8 cellular contexts compared by ENCODE assay signal in genomic region chr7:44637788-44638594, GRCh38. TPM values are rescaled to one million over a fixed set of nuclear protein-coding genes. Genes with fewer than 3 reads are reported as not detected.
DNase-seq lines count a peak whose midpoint lies in the region; ATAC-seq and TF ChIP-seq lines count a peak whose summit lies in the region.

No MANE protein-coding gene starts in this region.

- peak overlapping the region; percentile 94 for H2BK15ac ChIP-seq in IMR-90 (ENCODE audit: low read depth, low read length)

- intact Hi-C loops in CD8-positive, alpha-beta T cell (cut with DNase I, micrococcal nuclease) = loop anchor here (1.0 to 2.0 kb wide), 6 partner anchors 17 to 211 kb away; partner anchors contain the start of genes TMED4 (in 2 of the 2), H2AZ2 (in 1 of the 2) and PPIA (in 1 of the 2)
- intact Hi-C loops in IMR-90 (cut with micrococcal nuclease) (no loop called here), dorsolateral prefrontal cortex (cut with DNase I) (no loop called here), transverse colon (cut with DNase I; ENCODE audit: low total_unique reads) (no loop called here)

- peak overlapping the region; percentile 89 for H3K18ac ChIP-seq in IMR-90 (ENCODE audit: low read depth, low read length)

- H3K36me3 Mint-ChIP-seq in CD8-positive, alpha-beta T cell = no peaks in the 10 kb centered on the region
- H3K36me3 Mint-ChIP-seq in activated CD4-positive, alpha-beta T cell treated with anti-CD3 and anti-CD28 coated beads, Interleukin-2, amount 10 ng/mL, durations not matched to agents 7 days and 5 days (ENCODE audit: low read depth) = peaks cover 67% of the 10 kb centered on the region

- peak overlapping the region; percentile 81 for H3K14ac ChIP-seq in IMR-90 (replicated peaks; ENCODE audit: low read depth, low read length)

- H3K27ac Mint-ChIP-seq in CD8-positive, alpha-beta T cell = peak overlapping the region; percentile 99
- peak overlapping the region; percentile 99 for H3K27ac Mint-ChIP-seq in activated CD4-positive, alpha-beta T cell treated with anti-CD3 and anti-CD28 coated beads, Interleukin-2, amount 10 ng/mL, durations not matched to agents 7 days and 5 days

- peak overlapping the region; percentile 72 for H3K23ac ChIP-seq in IMR-90 (ENCODE audit: low read depth, low read length)

- H3K79me1 ChIP-seq in IMR-90 (ENCODE audit: low read depth in 1 of 2, low read length in 2 of 2) = peaks cover 18 to 71% of the 10 kb centered on the region in 2 experiments

- peak overlapping the region; percentile 96 for H2AK9ac ChIP-seq in IMR-90 (replicated peaks; ENCODE audit: low read depth, low read length, poor library complexity)

- H2AK5ac ChIP-seq in IMR-90 (ENCODE audit: low read depth, low read length) = peak overlapping the region; percentile 96

- no peaks in the 10 kb centered on the region for H3K27me3 ChIP-seq in CD8-positive, alpha-beta T cell (ENCODE audit: insufficient read depth, low read length)
- H3K27me3 ChIP-seq in IMR-90 (ENCODE audit: control insufficient read depth, insufficient read depth, low read length) (no peaks in the 10 kb centered on the region), dorsolateral prefrontal cortex (no peaks in the 10 kb centered on the region), transverse colon (no peaks in the 10 kb centered on the region)

- POLR2A ChIA-PET in CD8-positive, alpha-beta T cell (lab: Charles Lee) = interaction anchor here (0.7 to 6.9 kb wide), 5 partner anchors 8 to 244 kb away, joined by 3 to 50 read pairs (median 4); partner anchors contain the start of genes OGDH and TMED4
- POLR2A ChIA-PET in IMR-90 (lab: Charles Lee; ENCODE audit: unreplicated experiment) = no interaction called here
- POLR2A ChIA-PET in activated CD4-positive, alpha-beta T cell treated with anti-CD3 and anti-CD28 coated beads, Interleukin-2, amount 10 ng/mL, durations not matched to agents 7 days and 5 days (lab: Charles Lee) = interaction anchor here (0.5 to 1.5 kb wide), 2 partner anchors 12 to 95 kb away, joined by 3 read pairs; no protein-coding TSS in a partner anchor

- peak overlapping the region; percentile 9 for H3K4me3 ChIP-seq in CD8-positive, alpha-beta T cell (ENCODE audit: low read depth, low read length)
- H3K4me3 ChIP-seq in IMR-90 (ENCODE audit: insufficient read depth, low read depth, low read length) (no peak overlapping the region), dorsolateral prefrontal cortex (no peak overlapping the region), transverse colon (no peak overlapping the region)

- peak overlapping the region; percentile 97 for H4K91ac ChIP-seq in IMR-90 (ENCODE audit: insufficient read depth, low read depth, low read length)

- H3K56ac ChIP-seq in IMR-90 (ENCODE audit: extremely low read depth, insufficient read depth, low read length) = peak overlapping the region; percentile 70; the same call in 1 of the 2 replicates

- peak overlapping the region; percentile 73 for H3K27ac ChIP-seq in CD8-positive, alpha-beta T cell (ENCODE audit: low read depth, low read length)
- H3K27ac ChIP-seq in IMR-90 (ENCODE audit: insufficient read depth, low read length) (peak overlapping the region; percentile 82), dorsolateral prefrontal cortex (peak overlapping the region in 49 of 59 donors; percentile 30 to 89 (median 76)), transverse colon (peak overlapping the region; percentile 87 to 89 (median 88))

- H3K4me2 ChIP-seq in IMR-90 (ENCODE audit: low read depth, low read length) = peak overlapping the region; percentile 0; the same call in 1 of the 2 replicates

- peak overlapping the region; percentile 95 for H2BK120ac ChIP-seq in IMR-90 (ENCODE audit: low read depth, low read length)

- no peaks in the 10 kb centered on the region for H3K9me3 ChIP-seq in CD8-positive, alpha-beta T cell (ENCODE audit: low read length)
- no peaks in the 10 kb centered on the region for H3K9me3 ChIP-seq in IMR-90 (ENCODE audit: control insufficient read depth, insufficient read depth, low read length)
- H3K9me3 ChIP-seq in transverse colon = no peaks in the 10 kb centered on the region

- in situ Hi-C loops in IMR-90 (cut with MboI; ENCODE audit: low sequenced_read_pairs) (no loop called here), transverse colon (cut with MboI; ENCODE audit: low pct_ligation_motif_present in 1 of 4, low pct_unique_long_range_greater_than_20kb in 1 of 4, low sequenced_read_pairs in 3 of 4) (no loop called here)

- peak overlapping the region; percentile 90 for H3K4ac ChIP-seq in IMR-90 (ENCODE audit: low read depth, low read length)

- no peaks in the 10 kb centered on the region for H4K20me1 ChIP-seq in IMR-90 (ENCODE audit: insufficient read depth, low read length)

- peak overlapping the region; percentile 84 to 98 for H4K8ac ChIP-seq in IMR-90 (ENCODE audit: low read depth in 2 of 2, low read length in 2 of 2)

- DNase-seq in CD8-positive, alpha-beta T cell = peak; percentile 46 to 89 (median 63)
- DNase-seq in IMR-90 (peak; percentile 89), dorsolateral prefrontal cortex (no peak), omental fat pad (ENCODE audit: low spot score) (no peak), transverse colon (peak; percentile 77), NCI-H146 (lab: John Stamatoyannopoulos, UW) (no peak)
- DNase-seq in activated CD4-positive, alpha-beta T cell treated with anti-CD3 and anti-CD28 coated beads, Interleukin-2, amount 10 ng/mL, durations not matched to agents 7 days and 5 days = peak; percentile 85

- H3K27me3 Mint-ChIP-seq in CD8-positive, alpha-beta T cell (ENCODE audit: low read depth) = no peaks in the 10 kb centered on the region
- no peaks in the 10 kb centered on the region for H3K27me3 Mint-ChIP-seq in activated CD4-positive, alpha-beta T cell treated with anti-CD3 and anti-CD28 coated beads, Interleukin-2, amount 10 ng/mL, durations not matched to agents 7 days and 5 days

- ATAC-seq in CD8-positive, alpha-beta T cell = peak; percentile 72
- ATAC-seq in GM21529 (IDR thresholded peaks at IDR 0.05; ENCODE audit: unreplicated experiment) (peak; percentile 41), IMR-90 (ENCODE audit: low read depth) (peak; percentile 12), omental fat pad (ENCODE audit: low FRiP score) (peak; percentile 38)

- H2BK20ac ChIP-seq in IMR-90 (ENCODE audit: low read depth, low read length) = peak overlapping the region; percentile 97

- WGBS in IMR-90 (ENCODE audit: extremely low coverage in 2 of 2, insufficient read length in 1 of 2), 2 experiments = no CpG with 5 or more reads among the region's 8 CpGs
- 33 to 58% methylated on average over 3 to 8 of the region's 8 CpGs for WGBS in transverse colon (ENCODE audit: low coverage in 1 of 2), 2 donors

- no peak for TF ChIP-seq CTCF in CD8-positive, alpha-beta T cell (IDR thresholded peaks at IDR 0.05)
- TF ChIP-seq CTCF in IMR-90 (conservative IDR thresholded peaks at IDR 0.05; ENCODE audit: low read depth, low read length) (no peak), dorsolateral prefrontal cortex (IDR thresholded peaks at IDR 0.05 in 54 of 56, conservative IDR thresholded peaks at IDR 0.05 in 2 of 56; ENCODE audit: low read depth in 1 of 56, partially characterized antibody in 56 of 56) (no peak), omental fat pad (IDR thresholded peaks at IDR 0.05) (no peak), transverse colon (IDR thresholded peaks at IDR 0.05) (no peak)

- H3K9ac ChIP-seq in IMR-90 (ENCODE audit: low read depth, low read length) = peak overlapping the region; percentile 12; the same call in 1 of the 2 replicates

- H3K36me3 ChIP-seq in CD8-positive, alpha-beta T cell (ENCODE audit: insufficient read depth, low read length) = no peaks in the 10 kb centered on the region
- H3K36me3 ChIP-seq in IMR-90 (ENCODE audit: control insufficient read depth, insufficient read depth, low read length) (no peaks in the 10 kb centered on the region), transverse colon (no peaks in the 10 kb centered on the region)

- peak overlapping the region; percentile 93 for H4K5ac ChIP-seq in IMR-90 (ENCODE audit: low read depth, low read length)

- H3K4me3 Mint-ChIP-seq in CD8-positive, alpha-beta T cell = peak overlapping the region; percentile 75
- H3K4me3 Mint-ChIP-seq in activated CD4-positive, alpha-beta T cell treated with anti-CD3 and anti-CD28 coated beads, Interleukin-2, amount 10 ng/mL, durations not matched to agents 7 days and 5 days = peak overlapping the region; percentile 74

- 0 out of 2 replicates have a peak, but pooled peaks have one; percentile 23 for TF ChIP-seq POLR2A in IMR-90 (IDR thresholded peaks at IDR 0.05; ENCODE audit: low read depth, low read length)
- TF ChIP-seq POLR2A in transverse colon (IDR thresholded peaks at IDR 0.05) = peak; percentile 31

- peaks cover 41% of the 10 kb centered on the region for H3K9me1 ChIP-seq in IMR-90 (ENCODE audit: insufficient read depth, low read length)

- H3K4me1 Mint-ChIP-seq in CD8-positive, alpha-beta T cell (ENCODE audit: low read depth) = peaks cover 72% of the 10 kb centered on the region
- H3K4me1 Mint-ChIP-seq in activated CD4-positive, alpha-beta T cell treated with anti-CD3 and anti-CD28 coated beads, Interleukin-2, amount 10 ng/mL, durations not matched to agents 7 days and 5 days = peaks cover 86% of the 10 kb centered on the region

- peaks cover 68% of the 10 kb centered on the region for H3K4me1 ChIP-seq in CD8-positive, alpha-beta T cell (ENCODE audit: insufficient read depth, low read length)
- peaks cover 37% of the 10 kb centered on the region for H3K4me1 ChIP-seq in IMR-90 (ENCODE audit: control insufficient read depth, insufficient read depth, low read length)
- peaks cover 52 to 78% (median 70%) of the 10 kb centered on the region in 4 donors for H3K4me1 ChIP-seq in transverse colon

- dilution Hi-C loops in IMR-90 (cut with HindIII; ENCODE audit: low sequenced_read_pairs, unreplicated experiment) = no loop called here

- peak overlapping the region; percentile 85 for H2BK5ac ChIP-seq in IMR-90 (ENCODE audit: low read depth, low read length, poor library complexity, severe bottlenecking)

- no peaks in the 10 kb centered on the region for H3K9me3 Mint-ChIP-seq in CD8-positive, alpha-beta T cell
- no peaks in the 10 kb centered on the region for H3K9me3 Mint-ChIP-seq in activated CD4-positive, alpha-beta T cell treated with anti-CD3 and anti-CD28 coated beads, Interleukin-2, amount 10 ng/mL, durations not matched to agents 7 days and 5 days

- no peak for TF ChIP-seq RAD21 in IMR-90 (IDR thresholded peaks at IDR 0.05; ENCODE audit: low read length)

- H2AFZ ChIP-seq in IMR-90 (replicated peaks; ENCODE audit: low read length, poor library complexity) = no peak overlapping the region

- BruUV-seq in IMR-90 (replicated peaks; lab: Mats Ljungman, UMichigan) = no TSS peak

- peak; percentile 64 for TF ChIP-seq EP300 in transverse colon (IDR thresholded peaks at IDR 0.05; ENCODE audit: low read depth)

- CTCF ChIA-PET in CD8-positive, alpha-beta T cell (lab: Charles Lee) = interaction anchor here (0.7 to 2.3 kb wide), 4 partner anchors 31 to 148 kb away, joined by 3 to 13 read pairs (median 4); partner anchors contain the start of genes NUDCD3 and OGDH
- CTCF ChIA-PET in IMR-90 (lab: Yijun Ruan, JAX) = interaction anchor here (0.6 kb wide), 1 partner anchor 456 kb away, joined by 4 read pairs; no protein-coding TSS in a partner anchor
- CTCF ChIA-PET in activated CD4-positive, alpha-beta T cell treated with anti-CD3 and anti-CD28 coated beads, Interleukin-2, amount 10 ng/mL, durations not matched to agents 7 days and 5 days (lab: Charles Lee) = interaction anchor here (0.9 to 7.5 kb wide), 8 partner anchors 9 to 98 kb away, joined by 3 to 43 read pairs (median 4); partner anchors contain the start of gene OGDH

RNA-seq across cellular contexts. Expression of gene OGDH, which starts 31.6 kb away (rescaled TPM):
- 10 to 100 TPM; 36.8 to 39.6 TPM for total RNA-seq in CD8-positive, alpha-beta T cell
- total RNA-seq in IMR-90 (2012; rRNA removed) (52.8 and 56.5 TPM in 2 replicates), dorsolateral prefrontal cortex (100 to 1,000 TPM in 116 of 120 experiments, 10 to 100 TPM in 4; 86.3 to 153 (median 120) TPM), omental fat pad (10 to 100 TPM; 75.4 to 91.0 (median 82.0) TPM), transverse colon (100 to 1,000 TPM in 3 of 4 donors, 10 to 100 TPM in 1; 74.0 to 160 (median 143) TPM)
- polyA plus RNA-seq in IMR-90 (2012; rRNA removed) = 47.4 and 47.5 TPM in 2 replicates
- 34.5 and 44.6 TPM in 2 replicates for polyA plus RNA-seq in IMR-90 (2012; cell fraction: cytosol; rRNA removed)
- 38.0 and 54.5 TPM in 2 replicates for polyA plus RNA-seq in IMR-90 (2012; cell fraction: nucleus; rRNA removed; ENCODE audit: low replicate concordance)
- total RNA-seq in activated CD4-positive, alpha-beta T cell treated with anti-CD3 and anti-CD28 coated beads, Interleukin-2, amount 10 ng/mL, durations not matched to agents 7 days and 5 days = 100 to 1,000 TPM; 114 to 121 TPM

RNA-seq across cellular contexts. Expression of gene TMED4, which starts 56.0 kb away (rescaled TPM):
- 100 to 1,000 TPM; 115 to 120 TPM for total RNA-seq in CD8-positive, alpha-beta T cell
- 68.0 and 92.7 TPM in 2 replicates for total RNA-seq in IMR-90 (2012; rRNA removed)
- 57.3 and 58.6 TPM in 2 replicates for polyA plus RNA-seq in IMR-90 (2012; rRNA removed)
- polyA plus RNA-seq in IMR-90 (2012; cell fraction: cytosol; rRNA removed) = 44.5 and 118 TPM in 2 replicates
- polyA plus RNA-seq in IMR-90 (2012; cell fraction: nucleus; rRNA removed; ENCODE audit: low replicate concordance) = 104 and 122 TPM in 2 replicates
- total RNA-seq in activated CD4-positive, alpha-beta T cell treated with anti-CD3 and anti-CD28 coated beads, Interleukin-2, amount 10 ng/mL, durations not matched to agents 7 days and 5 days = 10 to 100 TPM; 78.1 to 78.3 TPM
- 10 to 100 TPM; 53.4 to 91.7 (median 69.9) TPM for total RNA-seq in dorsolateral prefrontal cortex
- total RNA-seq in omental fat pad = 100 to 1,000 TPM; 105 to 140 (median 124) TPM
- total RNA-seq in transverse colon = 100 to 1,000 TPM; 226 to 303 (median 254) TPM

Comparison
In these comparisons a context has a peak if more than half of its experiments do, and no peak if none do; other contexts are left out.
1. ATAC-seq: peak in every context shown above with its lines; median percentile 72 in CD8-positive, alpha-beta T cell; 41 in GM21529; 38 in omental fat pad; 12 in IMR-90.
2. DNase-seq: peak in CD8-positive, alpha-beta T cell (7 of 7), IMR-90 (single experiment), activated CD4-positive, alpha-beta T cell treated with anti-CD3 and anti-CD28 coated beads, Interleukin-2, amount 10 ng/mL, durations not matched to agents 7 days and 5 days (single experiment) and transverse colon (single experiment); none in dorsolateral prefrontal cortex (0 of 10), omental fat pad (single experiment) and NCI-H146 (single experiment).
3. intact Hi-C loops: an anchor here in CD8-positive, alpha-beta T cell (1.0 to 2.0 kb wide); none called in IMR-90, dorsolateral prefrontal cortex and transverse colon.
4. Peak in every context shown above with its lines, with median percentiles within 50 percentile points of each other: H3K27ac ChIP-seq.